In the genomic region with DNA sequence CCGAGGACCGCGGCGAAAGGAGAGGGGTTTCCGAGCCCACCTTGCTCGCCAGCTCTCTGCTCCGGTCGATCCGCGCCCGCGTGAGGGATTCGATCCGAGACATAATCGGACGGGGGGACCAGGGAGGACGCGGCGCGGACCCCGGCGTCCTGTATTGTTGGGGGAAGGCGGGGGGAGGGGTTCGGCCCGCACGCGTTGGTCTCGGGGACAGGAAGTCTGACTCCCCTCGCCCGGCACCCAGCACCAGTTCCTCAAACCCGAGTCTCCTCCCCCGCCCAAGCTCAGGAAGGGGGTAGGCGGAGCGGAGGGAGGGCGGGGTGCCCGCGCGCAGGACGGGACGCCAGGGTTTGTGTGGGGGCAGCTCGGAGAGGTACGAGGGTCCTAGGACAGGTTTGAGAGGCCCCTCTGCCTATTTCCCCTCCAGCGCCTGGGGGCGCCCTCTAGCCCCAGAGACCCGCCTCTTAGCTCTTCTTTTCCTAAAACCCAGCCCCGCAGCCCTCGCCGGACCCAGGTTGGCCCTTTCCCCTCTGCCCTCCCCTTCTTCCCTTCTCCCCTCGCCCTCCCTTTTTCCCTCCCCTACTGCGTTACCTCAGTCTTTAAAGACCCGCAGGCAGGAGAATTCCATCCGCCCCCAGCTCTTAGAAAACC, we compare ENCODE assay signal across 8 cellular contexts.
DNase-seq lines count a peak whose midpoint lies in the region; ATAC-seq and TF ChIP-seq lines count a peak whose summit lies in the region.

A gene (minus strand): TSS at position 223 of the 648 bp plus-strand sequence. CDS start 120 bp downstream, at position 103.

- peak; percentile 50 for TF ChIP-seq CTCF in OCI-LY1 (IDR thresholded peaks at IDR 0.05; ENCODE audit: low read length)
- TF ChIP-seq CTCF in epithelial cell of esophagus (IDR thresholded peaks at IDR 0.05; ENCODE audit: insufficient read depth, low read depth, low read length, missing control alignments), result no peak

- H3K4me2 ChIP-seq in OCI-LY1 (ENCODE audit: low read length), result peak within 1 kb of the TSS; percentile 87

- H3K27ac ChIP-seq in OCI-LY1 (ENCODE audit: low read depth, low read length, poor library complexity, severe bottlenecking) (peak within 1 kb of the TSS; percentile 96), mucosa of rectum (ENCODE audit: low read depth in 2 of 2, low read length in 2 of 2) (peak within 1 kb of the TSS; percentile 87 to 94)

- H3K36me3 ChIP-seq in OCI-LY1 (ENCODE audit: insufficient read depth, low read length) (peaks cover 8% of the 10 kb centered on the region; the same call in 1 of the 2 replicates), mucosa of rectum (ENCODE audit: control insufficient read depth in 2 of 2, insufficient read depth in 2 of 2, low read length in 2 of 2) (peaks cover under 1 to 5% of the 10 kb centered on the region in 2 donors)

- H3K9ac ChIP-seq in OCI-LY1 (ENCODE audit: low read length) (peak within 1 kb of the TSS; percentile 97), mucosa of rectum (ENCODE audit: low read depth in 1 of 2, low read length in 2 of 2) (peak within 1 kb of the TSS; percentile 82 to 83)

- H3K9me2 ChIP-seq in OCI-LY1 (ENCODE audit: low read depth, low read length), result no peaks in the 10 kb centered on the region

- peak within 1 kb of the TSS; percentile 92 for H3K4me3 ChIP-seq in OCI-LY1 (ENCODE audit: low read depth, low read length, poor library complexity, severe bottlenecking)
- peak within 1 kb of the TSS; percentile 80 for H3K4me3 ChIP-seq in epithelial cell of esophagus (ENCODE audit: low read length)
- peak within 1 kb of the TSS; percentile 83 to 84 for H3K4me3 ChIP-seq in mucosa of rectum (ENCODE audit: low read length in 2 of 2)

- ATAC-seq in HG03354 (IDR thresholded peaks at IDR 0.05; ENCODE audit: poor library complexity, severe bottlenecking, unreplicated experiment), result peak; percentile 50

- no peaks in the 10 kb centered on the region for H4K20me1 ChIP-seq in OCI-LY1 (ENCODE audit: insufficient read depth, low read length)

- H2AFZ ChIP-seq in OCI-LY1 (ENCODE audit: low read length), result no peak within 1 kb of the TSS

- H3K27me3 ChIP-seq in OCI-LY1 (ENCODE audit: insufficient read depth, low read length) (no peaks in the 10 kb centered on the region), mucosa of rectum (ENCODE audit: control insufficient read depth in 2 of 2, insufficient read depth in 2 of 2, low read length in 2 of 2) (no peaks in the 10 kb centered on the region)

- DNase-seq in NK-92 treated with Interleukin-12 subunit alpha and Interleukin-12 subunit beta, amount 100 ng/mL, for 24 hours (lab: John Stamatoyannopoulos, UW), result peak; percentile 86
- DNase-seq in NK-92 (lab: John Stamatoyannopoulos, UW; ENCODE audit: unreplicated experiment) (no peak), epithelial cell of esophagus (ENCODE audit: low read depth) (peak; percentile 66)
- DNase-seq in activated CD8-positive, alpha-beta memory T cell treated with anti-CD3 and anti-CD28 coated beads, Interleukin-2, amount 50 U/mL, for 48 hours, result peak; percentile 90
- DNase-seq in stimulated activated CD8-positive, alpha-beta memory T cell treated with anti-CD3 and anti-CD28 coated beads, Interleukin-4, amount 100 ng/mL, for 24 hours (ENCODE audit: low read depth), result peak; percentile 79

- H3K79me2 ChIP-seq in OCI-LY1 (ENCODE audit: insufficient read depth, low read length), result peaks cover 47% of the 10 kb centered on the region

- H3F3A ChIP-seq in OCI-LY1 (ENCODE audit: insufficient read depth, low read length), result no peaks in the 10 kb centered on the region

- H3K4me1 ChIP-seq in OCI-LY1 (ENCODE audit: insufficient read depth, low read length, severe bottlenecking) (peaks cover 79% of the 10 kb centered on the region), mucosa of rectum (ENCODE audit: control insufficient read depth in 2 of 2, insufficient read depth in 2 of 2, low read length in 2 of 2) (peaks cover 61 to 66% of the 10 kb centered on the region in 2 donors)

- no peaks in the 10 kb centered on the region for H3K9me3 ChIP-seq in OCI-LY1 (ENCODE audit: low read length)
- H3K9me3 ChIP-seq in mucosa of rectum (ENCODE audit: control insufficient read depth in 2 of 2, low read length in 2 of 2), result no peaks in the 10 kb centered on the region
